Comparison of ENCODE assay signal across 1 cellular context in the genomic region with DNA sequence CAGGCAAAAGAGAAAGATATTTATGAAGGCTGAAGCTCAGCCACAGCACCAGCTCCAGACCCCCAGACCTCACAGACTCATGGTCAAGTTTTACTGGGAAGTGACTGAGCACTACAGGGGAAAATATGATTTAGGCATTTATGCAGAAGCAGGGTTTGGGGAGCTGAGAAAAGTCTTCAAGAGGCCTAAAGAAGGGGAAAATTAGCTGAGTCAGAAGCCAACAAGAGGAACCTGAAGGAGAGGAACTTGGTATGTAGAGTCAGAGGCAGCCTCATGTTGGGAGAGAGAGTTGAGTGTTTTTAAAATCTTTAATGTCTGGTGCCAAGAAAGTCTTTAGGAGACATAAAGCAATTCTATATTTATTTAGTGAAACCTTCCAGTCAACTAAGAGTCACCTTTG.
TF ChIP-seq lines count a peak whose summit lies in the region.

No MANE protein-coding gene starts in this region.

TF ChIP-seq in K562, 482 proteins besides CTCF, POLR2A, EP300 and RAD21 (continued from another document):
- TF ChIP-seq, protein P1, sequence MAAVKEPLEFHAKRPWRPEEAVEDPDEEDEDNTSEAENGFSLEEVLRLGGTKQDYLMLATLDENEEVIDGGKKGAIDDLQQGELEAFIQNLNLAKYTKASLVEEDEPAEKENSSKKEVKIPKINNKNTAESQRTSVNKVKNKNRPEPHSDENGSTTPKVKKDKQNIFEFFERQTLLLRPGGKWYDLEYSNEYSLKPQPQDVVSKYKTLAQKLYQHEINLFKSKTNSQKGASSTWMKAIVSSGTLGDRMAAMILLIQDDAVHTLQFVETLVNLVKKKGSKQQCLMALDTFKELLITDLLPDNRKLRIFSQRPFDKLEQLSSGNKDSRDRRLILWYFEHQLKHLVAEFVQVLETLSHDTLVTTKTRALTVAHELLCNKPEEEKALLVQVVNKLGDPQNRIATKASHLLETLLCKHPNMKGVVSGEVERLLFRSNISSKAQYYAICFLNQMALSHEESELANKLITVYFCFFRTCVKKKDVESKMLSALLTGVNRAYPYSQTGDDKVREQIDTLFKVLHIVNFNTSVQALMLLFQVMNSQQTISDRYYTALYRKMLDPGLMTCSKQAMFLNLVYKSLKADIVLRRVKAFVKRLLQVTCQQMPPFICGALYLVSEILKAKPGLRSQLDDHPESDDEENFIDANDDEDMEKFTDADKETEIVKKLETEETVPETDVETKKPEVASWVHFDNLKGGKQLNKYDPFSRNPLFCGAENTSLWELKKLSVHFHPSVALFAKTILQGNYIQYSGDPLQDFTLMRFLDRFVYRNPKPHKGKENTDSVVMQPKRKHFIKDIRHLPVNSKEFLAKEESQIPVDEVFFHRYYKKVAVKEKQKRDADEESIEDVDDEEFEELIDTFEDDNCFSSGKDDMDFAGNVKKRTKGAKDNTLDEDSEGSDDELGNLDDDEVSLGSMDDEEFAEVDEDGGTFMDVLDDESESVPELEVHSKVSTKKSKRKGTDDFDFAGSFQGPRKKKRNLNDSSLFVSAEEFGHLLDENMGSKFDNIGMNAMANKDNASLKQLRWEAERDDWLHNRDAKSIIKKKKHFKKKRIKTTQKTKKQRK (IDR thresholded peaks at IDR 0.05; ENCODE audit: borderline replicate concordance, low read depth, low read length), result no peak
- TF ChIP-seq MAFF (IDR thresholded peaks at IDR 0.05; ENCODE audit: low read length), result peak; percentile 55; the same call in 1 of the 2 replicates
TF ChIP-seq in K562: peak in this region for 6.
